In genomic region chr11:3165152-3165705, GRCh38 we compare ENCODE assay signal across 8 cellular contexts. TPM values are rescaled to one million over a fixed set of nuclear protein-coding genes. Genes with fewer than 3 reads are reported as not detected.
DNase-seq lines count a peak whose midpoint lies in the region; ATAC-seq and TF ChIP-seq lines count a peak whose summit lies in the region.

Gene OSBPL5 (minus strand): TSS chr11:3165310. CDS start chr11:3129148, 36,162 bp downstream.

- TF ChIP-seq CTCF in endothelial cell (IDR thresholded peaks at IDR 0.05; ENCODE audit: unreplicated experiment): no peak

- peak within 1 kb of the TSS; percentile 48 for H3K27ac Mint-ChIP-seq in endothelial cell (ENCODE audit: unreplicated experiment)
- H3K27ac Mint-ChIP-seq in memory B cell: no peak within 1 kb of the TSS

- peak within 1 kb of the TSS; percentile 92 for H3K4me3 Mint-ChIP-seq in endothelial cell (ENCODE audit: unreplicated experiment)
- peak within 1 kb of the TSS; percentile 1 for H3K4me3 Mint-ChIP-seq in memory B cell

- H3K9me3 Mint-ChIP-seq in endothelial cell (ENCODE audit: unreplicated experiment): no peaks in the 10 kb centered on the region
- no peaks in the 10 kb centered on the region for H3K9me3 Mint-ChIP-seq in memory B cell

- ATAC-seq in memory B cell (ENCODE audit: low read depth) (no peak), GM21515 (IDR thresholded peaks at IDR 0.05; ENCODE audit: unreplicated experiment) (no peak)

- DNase-seq in D341Med (ENCODE audit: low spot score): peak; percentile 90
- DNase-seq in NCI-H2227 (lab: John Stamatoyannopoulos, UW; ENCODE audit: unreplicated experiment): peak; percentile 88
- peak; percentile 39 for DNase-seq in activated T-cell treated with anti-CD3 and anti-CD28 coated beads for 24 hours (ENCODE audit: low read depth)
- DNase-seq in endothelial cell (ENCODE audit: low spot score): peak; percentile 60
- DNase-seq in memory B cell (ENCODE audit: low spot score in 2 of 2): no peak
- peak in 2 of 3 donors; percentile 28 to 44 for DNase-seq in stimulated activated CD4-positive, alpha-beta T cell treated with anti-CD3 and anti-CD28 coated beads, TNF-alpha, amount 100 ng/mL, for 48 hours (ENCODE audit: low read depth in 3 of 3)
- no peak for DNase-seq in NCI-H1436 treated with DMSO at 0.1 percent for 48 hours (lab: John Stamatoyannopoulos, UW)

- H3K36me3 Mint-ChIP-seq in endothelial cell (ENCODE audit: low read depth, unreplicated experiment) (peaks cover 4% of the 10 kb centered on the region), memory B cell (no peaks in the 10 kb centered on the region)

- H3K27me3 Mint-ChIP-seq in endothelial cell (ENCODE audit: unreplicated experiment): peaks cover 15% of the 10 kb centered on the region
- H3K27me3 Mint-ChIP-seq in memory B cell: peaks cover 34% of the 10 kb centered on the region

- H3K4me1 Mint-ChIP-seq in endothelial cell (ENCODE audit: unreplicated experiment) (peaks cover 19% of the 10 kb centered on the region), memory B cell (peaks cover 6% of the 10 kb centered on the region)

RNA-seq across cellular contexts. Expression of gene OSBPL5, which starts in this region (rescaled TPM):
- 55.2 TPM for total RNA-seq in endothelial cell (ENCODE audit: unreplicated experiment)

Comparison
In these comparisons a context has a peak if more than half of its experiments do, and no peak if none do; other contexts are left out.
1. DNase-seq: peak in D341Med (single experiment), NCI-H2227 (single experiment), activated T-cell treated with anti-CD3 and anti-CD28 coated beads for 24 hours (single experiment), endothelial cell (single experiment) and stimulated activated CD4-positive, alpha-beta T cell treated with anti-CD3 and anti-CD28 coated beads, TNF-alpha, amount 100 ng/mL, for 48 hours (2 of 3); none in memory B cell (0 of 2) and NCI-H1436 treated with DMSO at 0.1 percent for 48 hours (single experiment).